Comparison of ENCODE assay signal across 1 cellular context in genomic region chr7:20170626-20171025, GRCh38.
TF ChIP-seq lines count a peak whose summit lies in the region.

No MANE protein-coding gene starts in this region.

TF ChIP-seq in IMR-90, 13 proteins besides CTCF, POLR2A, EP300 and RAD21:
- TF ChIP-seq, protein P1, sequence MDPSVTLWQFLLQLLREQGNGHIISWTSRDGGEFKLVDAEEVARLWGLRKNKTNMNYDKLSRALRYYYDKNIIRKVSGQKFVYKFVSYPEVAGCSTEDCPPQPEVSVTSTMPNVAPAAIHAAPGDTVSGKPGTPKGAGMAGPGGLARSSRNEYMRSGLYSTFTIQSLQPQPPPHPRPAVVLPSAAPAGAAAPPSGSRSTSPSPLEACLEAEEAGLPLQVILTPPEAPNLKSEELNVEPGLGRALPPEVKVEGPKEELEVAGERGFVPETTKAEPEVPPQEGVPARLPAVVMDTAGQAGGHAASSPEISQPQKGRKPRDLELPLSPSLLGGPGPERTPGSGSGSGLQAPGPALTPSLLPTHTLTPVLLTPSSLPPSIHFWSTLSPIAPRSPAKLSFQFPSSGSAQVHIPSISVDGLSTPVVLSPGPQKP (IDR thresholded peaks at IDR 0.05; ENCODE audit: borderline replicate concordance, low read depth, low read length): no peak
- TF ChIP-seq RFX5 (IDR thresholded peaks at IDR 0.05; ENCODE audit: low read depth, low read length): no peak
- TF ChIP-seq CEBPB (IDR thresholded peaks at IDR 0.05; ENCODE audit: low read depth, low read length): no peak
- TF ChIP-seq MXI1 (IDR thresholded peaks at IDR 0.05; ENCODE audit: borderline replicate concordance, low read depth, low read length): no peak
- no peak for TF ChIP-seq SMC3 (IDR thresholded peaks at IDR 0.05; ENCODE audit: low read depth, low read length)
- TF ChIP-seq MAZ (IDR thresholded peaks at IDR 0.05; ENCODE audit: borderline replicate concordance, low read depth, low read length): no peak
- no peak for TF ChIP-seq FOS (IDR thresholded peaks at IDR 0.05; ENCODE audit: low read depth, low read length)
- TF ChIP-seq USF2 (IDR thresholded peaks at IDR 0.05; ENCODE audit: low read depth, low read length): no peak
- TF ChIP-seq CHD1 (IDR thresholded peaks at IDR 0.05; ENCODE audit: low read depth, low read length): no peak
